In genomic region chr15:25936004-25936403, GRCh38 we compare ENCODE assay signal across 23 cellular contexts.
"Had no signal": no experiment of that assay in that cellular context is flagged by ENCODE, and none has a peak within 500 bp of the region (broad histone marks: within the 10 kb centered on the region; RNA-seq: fewer than 3 reads in every experiment).

No MANE protein-coding gene starts in this region.

- ATAC-seq: natural killer cell; right lobe of liver; stimulated activated naive B cell treated with anti-CD40 and anti-IgM and Interleukin-4, amounts not matched to agents 10 μg/mL and 1 μg/mL and 100 μg/mL, for 72 hours; stimulated activated naive CD8-positive, alpha-beta T cell treated with anti-CD3 and anti-CD28 coated beads, Interleukin-15, Interleukin-2, amounts not matched to agents 100 U/mL and 50 U/mL, for 24 hours; upper lobe of right lung had no signal

- H3K9me3 Mint-ChIP-seq: mesothelial cell of epicardium; natural killer cell; stimulated activated naive B cell treated with anti-CD40 and anti-IgM and Interleukin-4, amounts not matched to agents 10 μg/mL and 1 μg/mL and 100 μg/mL, for 72 hours had no signal

- H3K36me3 ChIP-seq: left ventricle myocardium inferior, ovary, right atrium auricular region, right lobe of liver, stomach, thyroid gland, transverse colon, upper lobe of right lung had no signal

- H3K4me3 Mint-ChIP-seq: mesothelial cell of epicardium; naive B cell; natural killer cell; nephron progenitor cell; stimulated activated naive B cell treated with anti-CD40 and anti-IgM and Interleukin-4, amounts not matched to agents 10 μg/mL and 1 μg/mL and 100 μg/mL, for 72 hours had no signal

- DNase-seq: islet precursor cell; left ventricle myocardium inferior; mesendoderm; naive B cell; natural killer cell; nephron progenitor cell; ovary; right lobe of liver; stimulated activated CD4-positive, alpha-beta T cell treated with anti-CD3 and anti-CD28 coated beads, Interleukin-12 subunit alpha, Interleukin-12 subunit beta, amount 100 ng/mL, for 4 hours; stimulated activated CD4-positive, alpha-beta T cell treated with anti-CD3 and anti-CD28 coated beads, Interleukin-15, amount 100 ng/mL, for 24 hours; stimulated activated CD4-positive, alpha-beta T cell treated with anti-CD3 and anti-CD28 coated beads, Interleukin-2, amount 100 ng/mL, for 24 hours; stimulated activated CD4-positive, alpha-beta T cell treated with anti-CD3 and anti-CD28 coated beads, Interleukin-4, amount 100 ng/mL, for 1 hour; stimulated activated naive B cell treated with anti-CD40 and anti-IgM and Interleukin-4, amounts not matched to agents 10 μg/mL and 1 μg/mL and 100 μg/mL, for 72 hours; stimulated activated naive CD8-positive, alpha-beta T cell treated with anti-CD3 and anti-CD28 coated beads, Interleukin-15, Interleukin-2, amounts not matched to agents 100 U/mL and 50 U/mL, for 24 hours; stomach; testis; thyroid gland; transverse colon; upper lobe of right lung had no signal

- H3K27me3 ChIP-seq: ovary, right atrium auricular region, right lobe of liver, stomach, testis, thyroid gland, transverse colon, upper lobe of right lung had no signal

- H3K27ac Mint-ChIP-seq: mesothelial cell of epicardium; natural killer cell; nephron progenitor cell; stimulated activated naive B cell treated with anti-CD40 and anti-IgM and Interleukin-4, amounts not matched to agents 10 μg/mL and 1 μg/mL and 100 μg/mL, for 72 hours had no signal

- H3K4me3 ChIP-seq: left ventricle myocardium inferior, lung, ovary, right atrium auricular region, right lobe of liver, skin epidermis, stomach, testis, thyroid gland, transverse colon, upper lobe of right lung had no signal

- H3K36me3 Mint-ChIP-seq: mesothelial cell of epicardium; naive B cell; natural killer cell; stimulated activated naive B cell treated with anti-CD40 and anti-IgM and Interleukin-4, amounts not matched to agents 10 μg/mL and 1 μg/mL and 100 μg/mL, for 72 hours had no signal

- H3K4me1 ChIP-seq: right lobe of liver, transverse colon, upper lobe of right lung had no signal

- H3K27ac ChIP-seq: left ventricle myocardium inferior, ovary, right atrium auricular region, right lobe of liver, skin epidermis, stomach, testis, thyroid gland, transverse colon, upper lobe of right lung had no signal

- H3K9me3 ChIP-seq: left ventricle myocardium inferior, ovary, right atrium auricular region, right lobe of liver, testis, thyroid gland, transverse colon, upper lobe of right lung had no signal
